ENCODE assay signal across 8 cellular contexts in genomic region chr19:5292843-5293606, GRCh38. TPM values are rescaled to one million over a fixed set of nuclear protein-coding genes. Genes with fewer than 3 reads are reported as not detected.
DNase-seq lines count a peak whose midpoint lies in the region; ATAC-seq and TF ChIP-seq lines count a peak whose summit lies in the region.

No MANE protein-coding gene starts in this region.

- no TSS peak for BruUV-seq in MCF 10A (replicated peaks; lab: Mats Ljungman, UMichigan)

- peaks cover 0 to 2% (median 0%) of the 10 kb centered on the region in 7 donors for H3K9me3 Mint-ChIP-seq in CD4-positive, CD25-positive, alpha-beta regulatory T cell
- H3K9me3 Mint-ChIP-seq in MCF 10A (ENCODE audit: unreplicated experiment) = no peaks in the 10 kb centered on the region

- no peak overlapping the region for H3K27ac ChIP-seq in CD4-positive, CD25-positive, alpha-beta regulatory T cell (ENCODE audit: insufficient read depth, low read length, poor library complexity, severe bottlenecking)
- H3K27ac ChIP-seq in HEK293 (ENCODE audit: extremely low read depth, low read depth, low read length) = peak overlapping the region; percentile 81; the same call in 1 of the 2 replicates
- H3K27ac ChIP-seq in skin epidermis = peak overlapping the region in 20 of 21 experiments; percentile 34 to 89 (median 79)

- H3K4me3 Mint-ChIP-seq in CD4-positive, CD25-positive, alpha-beta regulatory T cell = peak overlapping the region in 3 of 4 donors; percentile 58 to 81 (median 71)
- H3K4me3 Mint-ChIP-seq in MCF 10A (ENCODE audit: unreplicated experiment) = peak overlapping the region; percentile 71

- POLR2A ChIA-PET in HEK293 (lab: Yijun Ruan, JAX) (interaction anchor here (0.6 to 2.0 kb wide), 18 partner anchors 10 to 438 kb away, joined by 3 to 11 read pairs (median 4); partner anchors contain the start of gene RPL36), MCF 10A (lab: Yijun Ruan, JAX) (interaction anchor here (0.6 to 1.0 kb wide), 4 partner anchors 10 to 26 kb away, joined by 3 to 5 read pairs (median 3); no protein-coding TSS in a partner anchor)

- H3K27me3 Mint-ChIP-seq in CD4-positive, CD25-positive, alpha-beta regulatory T cell = peaks cover 18% of the 10 kb centered on the region
- no peaks in the 10 kb centered on the region for H3K27me3 Mint-ChIP-seq in MCF 10A (ENCODE audit: insufficient read depth, unreplicated experiment)

- no peak overlapping the region for H3K4me3 ChIP-seq in CD4-positive, CD25-positive, alpha-beta regulatory T cell (ENCODE audit: low read depth, low read length)
- H3K4me3 ChIP-seq in HEK293 (ENCODE audit: low read depth, low read length) (peak overlapping the region; percentile 67), skin epidermis (peak overlapping the region; percentile 49 to 70 (median 58))

- no peaks in the 10 kb centered on the region for H3K9me3 ChIP-seq in CD4-positive, CD25-positive, alpha-beta regulatory T cell (ENCODE audit: control insufficient read depth in 2 of 2, low read length in 2 of 2)
- no peaks in the 10 kb centered on the region for H3K9me3 ChIP-seq in HEK293 (ENCODE audit: control insufficient read depth, insufficient read depth, low read depth, low read length)

- no peaks in the 10 kb centered on the region for H3K36me3 ChIP-seq in CD4-positive, CD25-positive, alpha-beta regulatory T cell (ENCODE audit: control insufficient read depth, insufficient read depth, low read length)
- H3K36me3 ChIP-seq in HEK293 (ENCODE audit: control insufficient read depth in 2 of 2, insufficient read depth in 1 of 2, low read length in 2 of 2) = no peaks in the 10 kb centered on the region

- TF ChIP-seq CTCF in HEK293 (tag by site-specific recombination; IDR thresholded peaks at IDR 0.05) = 0 out of 2 replicates have a peak, but pooled peaks have one; percentile 15
- TF ChIP-seq CTCF in MCF 10A (IDR thresholded peaks at IDR 0.05; ENCODE audit: unreplicated experiment) = no peak

- CTCF ChIA-PET in HEK293 (lab: Yijun Ruan, JAX) = interaction anchor here (0.7 kb wide), 1 partner anchor 16 kb away, joined by 3 read pairs; no protein-coding TSS in a partner anchor
- CTCF ChIA-PET in MCF 10A (lab: Yijun Ruan, JAX) = interaction anchor here (0.5 to 0.6 kb wide), 2 partner anchors 283 to 286 kb away, joined by 3 to 4 read pairs; no protein-coding TSS in a partner anchor

- intact Hi-C loops in MCF 10A (cut with micrococcal nuclease) = no loop called here

- peak; percentile 30 to 41 (median 32) for DNase-seq in CD4-positive, CD25-positive, alpha-beta regulatory T cell
- DNase-seq in T-helper 9 cell (peak; percentile 12), MCF 10A (ENCODE audit: unreplicated experiment) (peak; percentile 68), iPS-NIHi11 (ENCODE audit: low spot score) (peak; percentile 99)

- H3K4me1 Mint-ChIP-seq in CD4-positive, CD25-positive, alpha-beta regulatory T cell = peaks cover 0 to 19% (median 0%) of the 10 kb centered on the region in 4 donors
- H3K4me1 Mint-ChIP-seq in MCF 10A (ENCODE audit: insufficient read depth, unreplicated experiment) = peaks cover 5% of the 10 kb centered on the region

- peak overlapping the region in 1 of 3 donors; percentile 36 for H3K27ac Mint-ChIP-seq in CD4-positive, CD25-positive, alpha-beta regulatory T cell
- H3K27ac Mint-ChIP-seq in MCF 10A (ENCODE audit: low read depth, unreplicated experiment) = no peak overlapping the region

- H3K36me3 Mint-ChIP-seq in CD4-positive, CD25-positive, alpha-beta regulatory T cell = no peaks in the 10 kb centered on the region
- no peaks in the 10 kb centered on the region for H3K36me3 Mint-ChIP-seq in MCF 10A (ENCODE audit: insufficient read depth, unreplicated experiment)

- peaks cover 8% of the 10 kb centered on the region for H3K27me3 ChIP-seq in CD4-positive, CD25-positive, alpha-beta regulatory T cell (ENCODE audit: control insufficient read depth, insufficient read depth, low read length)

- ATAC-seq in CD4-positive, CD25-positive, alpha-beta regulatory T cell (ENCODE audit: low read depth in 2 of 2) = peak; percentile 46 to 56
- ATAC-seq in GM21360 (IDR thresholded peaks at IDR 0.05; ENCODE audit: unreplicated experiment) (no peak), GM21447 (IDR thresholded peaks at IDR 0.05; ENCODE audit: unreplicated experiment) (no peak)

- H3K4me1 ChIP-seq in CD4-positive, CD25-positive, alpha-beta regulatory T cell (ENCODE audit: control insufficient read depth, insufficient read depth, low read length, poor library complexity, severe bottlenecking) = peaks cover 17% of the 10 kb centered on the region
- peaks cover 2% of the 10 kb centered on the region; the same call in 1 of the 2 replicates for H3K4me1 ChIP-seq in HEK293 (ENCODE audit: control insufficient read depth, insufficient read depth, low read length)

TF ChIP-seq in HEK293, 187 proteins besides CTCF, POLR2A, EP300 and RAD21 (continues in another document):
- no peak for TF ChIP-seq HOXD13 (CRISPR knock-in tag; IDR thresholded peaks at IDR 0.05; ENCODE audit: borderline replicate concordance)
- peak; percentile 30; the same call in 1 of the 2 replicates for TF ChIP-seq ZNF610 (tag by site-specific recombination; IDR thresholded peaks at IDR 0.05; ENCODE audit: borderline replicate concordance)
- no peak for TF ChIP-seq GLIS1 (tag by site-specific recombination; IDR thresholded peaks at IDR 0.05)
- peak; percentile 51 for TF ChIP-seq ZNF335 (tag by site-specific recombination; conservative IDR thresholded peaks at IDR 0.05)
- TF ChIP-seq ZNF837 (tag by site-specific recombination; IDR thresholded peaks at IDR 0.05) = no peak
- TF ChIP-seq ZNF184 (tag by site-specific recombination; IDR thresholded peaks at IDR 0.05) = peak; percentile 24; the same call in 1 of the 2 replicates
- TF ChIP-seq ZNF513 (tag by site-specific recombination; IDR thresholded peaks at IDR 0.05) = peak; percentile 31; the same call in 1 of the 2 replicates
- TF ChIP-seq YY2 (tag by site-specific recombination; IDR thresholded peaks at IDR 0.05) = no peak
- TF ChIP-seq OSR2 (tag by site-specific recombination; IDR thresholded peaks at IDR 0.05) = no peak
- TF ChIP-seq ZNF580 (tag by site-specific recombination; IDR thresholded peaks at IDR 0.05) = no peak
- peak; percentile 36; the same call in 1 of the 2 replicates for TF ChIP-seq ZBTB20 (tag by site-specific recombination; IDR thresholded peaks at IDR 0.05)
- TF ChIP-seq ZNF561 (tag by site-specific recombination; IDR thresholded peaks at IDR 0.05; ENCODE audit: borderline replicate concordance) = peak; percentile 90; the same call in 1 of the 2 replicates
- TF ChIP-seq ZSCAN30 (tag by site-specific recombination; IDR thresholded peaks at IDR 0.05) = 0 out of 2 replicates have a peak, but pooled peaks have one; percentile 51
- TF ChIP-seq ZNF48 (tag by site-specific recombination; IDR thresholded peaks at IDR 0.05) = no peak
- peak; percentile 64; the same call in 1 of the 2 replicates for TF ChIP-seq ZNF677 (tag by site-specific recombination; IDR thresholded peaks at IDR 0.05)
- no peak for TF ChIP-seq ZNF274 (IDR thresholded peaks at IDR 0.05; ENCODE audit: low read length)
- TF ChIP-seq ZNF274 (tag by site-specific recombination; IDR thresholded peaks at IDR 0.05; ENCODE audit: borderline replicate concordance) = no peak
- TF ChIP-seq KLF10 (tag by site-specific recombination; IDR thresholded peaks at IDR 0.05) = peak; percentile 70; the same call in 1 of the 2 replicates
- no peak for TF ChIP-seq SALL2 (tag by site-specific recombination; IDR thresholded peaks at IDR 0.05; ENCODE audit: borderline replicate concordance)
- 0 out of 2 replicates have a peak, but pooled peaks have one; percentile 10 for TF ChIP-seq IKZF3 (tag by site-specific recombination; IDR thresholded peaks at IDR 0.05)

RNA-seq across cellular contexts. Expression of gene PTPRS, which starts 47.6 kb away (rescaled TPM):
- total RNA-seq in CD4-positive, CD25-positive, alpha-beta regulatory T cell = 0.64 TPM
- polyA plus RNA-seq in CD4-positive, CD25-positive, alpha-beta regulatory T cell = under 1 TPM in 2 of 4 donors, not detected in 2; 0.57 to 0.69 TPM
- 15.0 and 27.1 TPM in 2 replicates for total RNA-seq in MCF 10A (2022)

Comparison
In these comparisons a context has a peak if more than half of its experiments do, and no peak if none do; other contexts are left out.
1. ATAC-seq: peak in CD4-positive, CD25-positive, alpha-beta regulatory T cell (2 of 2); none in GM21360 (single experiment) and GM21447 (single experiment).
2. DNase-seq: peak in every context shown above with its lines; median percentile 99 in iPS-NIHi11; 68 in MCF 10A; 32 in CD4-positive, CD25-positive, alpha-beta regulatory T cell; 12 in T-helper 9 cell.